In the genomic region with DNA sequence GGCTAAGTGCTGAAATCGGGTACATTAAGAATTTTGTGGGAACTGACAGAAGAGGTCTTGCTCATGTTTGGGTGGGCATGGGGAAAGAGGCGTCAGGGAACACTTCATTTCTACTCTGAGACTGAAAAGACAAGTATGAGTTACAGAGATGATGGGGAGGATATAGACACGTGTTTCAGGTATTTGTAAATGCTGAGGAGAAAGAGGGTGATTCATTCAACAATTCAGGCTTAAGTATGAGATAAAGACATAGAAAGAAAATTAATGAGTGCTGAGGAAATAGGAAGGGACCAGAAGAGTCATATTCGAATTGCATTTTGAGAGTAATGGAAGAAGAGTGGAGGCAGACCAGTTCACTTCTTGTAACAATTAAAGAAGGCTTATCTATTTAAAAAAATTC, we compare ENCODE assay signal across 12 cellular contexts.
"Had no signal": no experiment of that assay in that cellular context is flagged by ENCODE, and none has a peak within 500 bp of the region (broad histone marks: within the 10 kb centered on the region; RNA-seq: fewer than 3 reads in every experiment).

No MANE protein-coding gene starts in this region.

- H3K9me3 Mint-ChIP-seq: activated CD4-positive, alpha-beta memory T cell treated with anti-CD3 and anti-CD28 coated beads for 36 hours; activated naive CD8-positive, alpha-beta T cell treated with anti-CD3 and anti-CD28 coated beads, Interleukin-2, amount 50 U/mL, for 24 hours; activated T-cell treated with anti-CD3 and anti-CD28 coated beads, Interleukin-2, amount 50 U/mL, for 4 hours; effector memory CD8-positive, alpha-beta T cell; stimulated activated naive CD8-positive, alpha-beta T cell treated with anti-CD3 and anti-CD28 coated beads, Interleukin-15, amount 100 ng/mL, for 72 hours had no signal

- H3K4me3 ChIP-seq: testis had no signal

- H3K27ac ChIP-seq: testis had no signal

- DNase-seq: activated CD4-positive, alpha-beta memory T cell treated with anti-CD3 and anti-CD28 coated beads for 36 hours; activated CD4-positive, CD25-positive, alpha-beta regulatory T cell treated with anti-CD3 and anti-CD28 coated beads, Interleukin-2, amount 50 U/mL, for 72 hours; activated naive CD8-positive, alpha-beta T cell treated with anti-CD3 and anti-CD28 coated beads, Interleukin-2, amount 50 U/mL, for 24 hours; activated T-cell treated with anti-CD3 and anti-CD28 coated beads, Interleukin-2, amount 50 U/mL, for 4 hours; central memory CD4-positive, alpha-beta T cell; effector memory CD8-positive, alpha-beta T cell; stimulated activated CD4-positive, alpha-beta T cell treated with anti-CD3 and anti-CD28 coated beads, Interleukin-15, amount 100 ng/mL, for 24 hours; stimulated activated CD4-positive, alpha-beta T cell treated with anti-CD3 and anti-CD28 coated beads, Interleukin-4, amount 100 ng/mL, for 24 hours; stimulated activated naive CD8-positive, alpha-beta T cell treated with anti-CD3 and anti-CD28 coated beads, Interleukin-15, amount 100 ng/mL, for 72 hours; testis had no signal

- H3K27me3 ChIP-seq: testis had no signal

- H3K4me1 Mint-ChIP-seq: activated naive CD8-positive, alpha-beta T cell treated with anti-CD3 and anti-CD28 coated beads, Interleukin-2, amount 50 U/mL, for 24 hours; stimulated activated naive CD8-positive, alpha-beta T cell treated with anti-CD3 and anti-CD28 coated beads, Interleukin-15, amount 100 ng/mL, for 72 hours had no signal

- FAIRE-seq: islet of Langerhans, urothelium cell line had no signal

- H3K27me3 Mint-ChIP-seq: activated CD4-positive, alpha-beta memory T cell treated with anti-CD3 and anti-CD28 coated beads for 36 hours; activated naive CD8-positive, alpha-beta T cell treated with anti-CD3 and anti-CD28 coated beads, Interleukin-2, amount 50 U/mL, for 24 hours; effector memory CD8-positive, alpha-beta T cell; stimulated activated naive CD8-positive, alpha-beta T cell treated with anti-CD3 and anti-CD28 coated beads, Interleukin-15, amount 100 ng/mL, for 72 hours had no signal

- H3K9me3 ChIP-seq: testis had no signal

- H3K27ac Mint-ChIP-seq: activated CD4-positive, alpha-beta memory T cell treated with anti-CD3 and anti-CD28 coated beads for 36 hours; activated naive CD8-positive, alpha-beta T cell treated with anti-CD3 and anti-CD28 coated beads, Interleukin-2, amount 50 U/mL, for 24 hours; effector memory CD8-positive, alpha-beta T cell; stimulated activated naive CD8-positive, alpha-beta T cell treated with anti-CD3 and anti-CD28 coated beads, Interleukin-15, amount 100 ng/mL, for 72 hours had no signal

- H3K4me3 Mint-ChIP-seq: activated CD4-positive, alpha-beta memory T cell treated with anti-CD3 and anti-CD28 coated beads for 36 hours; activated naive CD8-positive, alpha-beta T cell treated with anti-CD3 and anti-CD28 coated beads, Interleukin-2, amount 50 U/mL, for 24 hours; activated T-cell treated with anti-CD3 and anti-CD28 coated beads, Interleukin-2, amount 50 U/mL, for 4 hours; effector memory CD8-positive, alpha-beta T cell; stimulated activated naive CD8-positive, alpha-beta T cell treated with anti-CD3 and anti-CD28 coated beads, Interleukin-15, amount 100 ng/mL, for 72 hours had no signal
